ENCODE assay signal across 21 cellular contexts in genomic region chr15:43146187-43146586, GRCh38. TPM values are rescaled to one million over a fixed set of nuclear protein-coding genes. Genes with fewer than 3 reads are reported as not detected.
DNase-seq lines count a peak whose midpoint lies in the region; ATAC-seq, FAIRE-seq and TF ChIP-seq lines count a peak whose summit lies in the region.
"Had no signal": no experiment of that assay in that cellular context is flagged by ENCODE, and none has a peak within 500 bp of the region (broad histone marks: within the 10 kb centered on the region; RNA-seq: fewer than 3 reads in every experiment).

No MANE protein-coding gene starts in this region.

- DNase-seq in Caco-2 (no peak), K562 (ENCODE audit: extremely low read depth in 1 of 4, low spot score in 3 of 4) (no peak), H1 (ENCODE audit: low read depth in 1 of 2, low spot score in 2 of 2) (no peak), mucosa of descending colon (no peak), brain microvascular endothelial cell (no peak)
- DNase-seq in stimulated activated CD4-positive, alpha-beta T cell treated with anti-CD3 and anti-CD28 coated beads, Interleukin-1b, Interleukin-23, amount 100 ng/mL, for 48 hours = no peak
- DNase-seq: CD4-positive, CD25-positive, alpha-beta regulatory T cell; CD8-positive, alpha-beta T cell; DMS 273 treated with DMSO at 0.1 percent for 48 hours; DMS79; EL; GF-D8; GOT3; H7; HCEC 1CT had no signal

- H3K27me3 Mint-ChIP-seq in Caco-2 (ENCODE audit: insufficient read depth, unreplicated experiment) = no peaks in the 10 kb centered on the region
- H3K27me3 Mint-ChIP-seq: B cell; CD4-positive, CD25-positive, alpha-beta regulatory T cell had no signal

- H4K91ac ChIP-seq in H1 (replicated peaks; ENCODE audit: insufficient read length, low read length) = no peak overlapping the region

- H2BK12ac ChIP-seq in H1 (ENCODE audit: low read depth, low read length) = no peak overlapping the region

- no peak for FAIRE-seq in K562 (lab: Jason Lieb, UNC)
- FAIRE-seq in H1 (lab: Jason Lieb, UNC) = no peak
- FAIRE-seq: D721Med, GM12891, GM18507 had no signal

- H4K5ac ChIP-seq in H1 (ENCODE audit: insufficient read length, low read depth, low read length) = no peak overlapping the region

- no peaks in the 10 kb centered on the region for H3K79me1 ChIP-seq in H1 (ENCODE audit: low read depth, low read length)

- H3K27me3 ChIP-seq in Caco-2 (replicated peaks; ENCODE audit: control insufficient read depth, insufficient read depth, low read length) (no peaks in the 10 kb centered on the region), K562 (ENCODE audit: control insufficient read depth in 2 of 2, insufficient read depth in 2 of 2, low read length in 2 of 2) (no peaks in the 10 kb centered on the region), H1 (replicated peaks in 1 of 4; ENCODE audit: control insufficient read depth in 3 of 4, extremely low read depth in 1 of 4, insufficient read depth in 3 of 4, low read length in 3 of 4) (no peaks in the 10 kb centered on the region), brain microvascular endothelial cell (replicated peaks) (no peaks in the 10 kb centered on the region)
- H3K27me3 ChIP-seq: BLaER1 had no signal

- H3K4me3 ChIP-seq in Caco-2 (ENCODE audit: low read depth, low read length) = no peak overlapping the region
- no peak overlapping the region for H3K4me3 ChIP-seq in K562
- H3K4me3 ChIP-seq in H1 (ENCODE audit: extremely low read depth in 1 of 4, insufficient read depth in 2 of 4, low read depth in 3 of 4, low read length in 4 of 4) = no peak overlapping the region
- no peak overlapping the region for H3K4me3 ChIP-seq in mucosa of descending colon
- H3K4me3 ChIP-seq in brain microvascular endothelial cell (ENCODE audit: low read depth, low read length) = no peak overlapping the region
- H3K4me3 ChIP-seq: BLaER1 had no signal

- 76% methylated on average over 5 of the region's 5 CpGs for WGBS in K562 (ENCODE audit: insufficient coverage, low coverage, missing lambda C conversion rate)
- 84% methylated on average over 5 of the region's 5 CpGs; no CpG with 5 or more reads in 1 of the 2 experiments for WGBS in H1 (ENCODE audit: extremely low coverage in 1 of 2, insufficient coverage in 1 of 2, insufficient read length in 1 of 2, insufficient replicate concordance in 2 of 2, low coverage in 1 of 2, low lambda C conversion rate in 2 of 2, missing lambda C conversion rate in 1 of 2), 2 experiments

- no peak overlapping the region for H2BK15ac ChIP-seq in H1 (ENCODE audit: low read length)

- H3K23ac ChIP-seq in H1 (ENCODE audit: insufficient read length) = no peak overlapping the region

- TF ChIP-seq CTCF in Caco-2 (IDR thresholded peaks at IDR 0.05; ENCODE audit: insufficient read depth in 1 of 2, low read depth in 1 of 2, low read length in 1 of 2, severe bottlenecking in 1 of 2, unreplicated experiment in 1 of 2) = no peak
- no peak for TF ChIP-seq CTCF in K562 (IDR thresholded peaks at IDR 0.05 in 2 of 3, conservative IDR thresholded peaks at IDR 0.05 in 1 of 3; ENCODE audit: insufficient read depth in 2 of 3, low read depth in 1 of 3, low read length in 3 of 3)
- no peak for TF ChIP-seq CTCF in H1 (IDR thresholded peaks at IDR 0.05; ENCODE audit: control extremely low read depth in 1 of 3, insufficient read depth in 1 of 3, low read depth in 1 of 3, low read length in 3 of 3)
- TF ChIP-seq CTCF in mucosa of descending colon (IDR thresholded peaks at IDR 0.05) = no peak
- TF ChIP-seq CTCF in brain microvascular endothelial cell (IDR thresholded peaks at IDR 0.05; ENCODE audit: low read depth, low read length, missing control alignments) = no peak

- H3K23me2 ChIP-seq in H1 (ENCODE audit: low read depth, low read length) = no peaks in the 10 kb centered on the region

- H4K20me1 ChIP-seq in K562 (replicated peaks; ENCODE audit: control insufficient read depth, insufficient read depth, low read length) (no peaks in the 10 kb centered on the region), H1 (replicated peaks in 1 of 2; ENCODE audit: control insufficient read depth in 1 of 2, insufficient read depth in 2 of 2, low read length in 2 of 2) (no peaks in the 10 kb centered on the region)
- H4K20me1 ChIP-seq: BLaER1 had no signal

- H3K14ac ChIP-seq in H1 (ENCODE audit: insufficient read length) = no peak overlapping the region

- no peak overlapping the region for H3K9ac ChIP-seq in K562 (ENCODE audit: insufficient read depth in 1 of 2, low read depth in 2 of 2, low read length in 2 of 2)
- no peak overlapping the region for H3K9ac ChIP-seq in H1 (replicated peaks in 1 of 4; ENCODE audit: extremely low read depth in 1 of 4, low read depth in 3 of 4, low read length in 3 of 4)
- H3K9ac ChIP-seq: BLaER1 had no signal

- H2BK5ac ChIP-seq in H1 (ENCODE audit: low read depth, low read length) = no peak overlapping the region

- no TSS peak for BruUV-seq in Caco-2 (replicated peaks; lab: Mats Ljungman, UMichigan)
- no TSS peak for BruUV-seq in K562 (replicated peaks; lab: Mats Ljungman, UMichigan)

- H3K4me1 Mint-ChIP-seq in Caco-2 (ENCODE audit: low read depth, unreplicated experiment) = peaks cover 8% of the 10 kb centered on the region

- no peak overlapping the region for H3K56ac ChIP-seq in H1 (replicated peaks; ENCODE audit: insufficient read length, low read depth, low read length)

- H3K36me3 Mint-ChIP-seq in Caco-2 (ENCODE audit: insufficient read depth, unreplicated experiment) = peaks cover 18% of the 10 kb centered on the region

- H3K9me1 ChIP-seq in K562 (ENCODE audit: control insufficient read depth, insufficient read depth, low read length) = no peaks in the 10 kb centered on the region

- TF ChIP-seq EP300 in K562 (IDR thresholded peaks at IDR 0.05; ENCODE audit: low read length) = no peak
- TF ChIP-seq EP300 in H1 (IDR thresholded peaks at IDR 0.05; ENCODE audit: borderline replicate concordance in 1 of 2, low read depth in 2 of 2, low read length in 2 of 2) = no peak

- H3K9me3 ChIP-seq in Caco-2 = no peaks in the 10 kb centered on the region
- no peaks in the 10 kb centered on the region for H3K9me3 ChIP-seq in K562 (replicated peaks; ENCODE audit: control insufficient read depth, insufficient read depth, low read depth, low read length)
- H3K9me3 ChIP-seq in H1 (ENCODE audit: insufficient read depth in 2 of 2, low read depth in 1 of 2, low read length in 1 of 2) = no peaks in the 10 kb centered on the region
- no peaks in the 10 kb centered on the region for H3K9me3 ChIP-seq in mucosa of descending colon

- H3K79me2 ChIP-seq in K562 (ENCODE audit: control insufficient read depth, insufficient read depth, low read length) (no peaks in the 10 kb centered on the region), H1 (ENCODE audit: control insufficient read depth in 1 of 2, insufficient read depth in 2 of 2, low read length in 2 of 2) (no peaks in the 10 kb centered on the region)

- no peak for TF ChIP-seq POLR2A in K562 (conservative IDR thresholded peaks at IDR 0.05)
- TF ChIP-seq POLR2A in H1 (IDR thresholded peaks at IDR 0.05; ENCODE audit: control extremely low read depth in 1 of 2, low read depth in 2 of 2, low read length in 2 of 2) = no peak

- H2AK5ac ChIP-seq in H1 (ENCODE audit: low read depth, low read length) = no peak overlapping the region

- H2AFZ ChIP-seq in K562 (ENCODE audit: low read depth, low read length) (no peak overlapping the region), H1 (ENCODE audit: low read length) (no peak overlapping the region)

- ATAC-seq in K562 (no peak), mucosa of descending colon (no peak)
- ATAC-seq: CD8-positive, alpha-beta T cell had no signal

- H3K18ac ChIP-seq in H1 (ENCODE audit: extremely low read depth, low read length) = no peak overlapping the region

- CTCF ChIA-PET in Caco-2 (lab: Charles Lee) (no interaction called here), K562 (lab: Yijun Ruan, JAX; ENCODE audit: low intra/inter-chr PET ratio) (no interaction called here), H1 (lab: Charles Lee; ENCODE audit: partially characterized antibody) (no interaction called here)

- intact Hi-C loops in Caco-2 (cut with micrococcal nuclease; ENCODE audit: unreplicated experiment) (no loop called here), K562 (cut with micrococcal nuclease) (no loop called here), mucosa of descending colon (cut with DNase I, micrococcal nuclease) (loop anchor here in 1 of 2 donors (10.0 kb wide), 1 partner anchor 61 kb away; no protein-coding TSS in a partner anchor)

- H3K4ac ChIP-seq in H1 (replicated peaks; ENCODE audit: insufficient read length, low read depth, low read length) = no peak overlapping the region

- H2BK20ac ChIP-seq in H1 (ENCODE audit: low read length) = no peak overlapping the region

- peaks cover 15% of the 10 kb centered on the region for H3K4me1 ChIP-seq in Caco-2
- H3K4me1 ChIP-seq in K562 (replicated peaks in 1 of 2; ENCODE audit: control insufficient read depth in 2 of 2, insufficient read depth in 2 of 2, low read length in 2 of 2) = no peaks in the 10 kb centered on the region; a peak in 1 of 5 replicates
- no peaks in the 10 kb centered on the region for H3K4me1 ChIP-seq in H1 (replicated peaks in 1 of 4; ENCODE audit: control insufficient read depth in 3 of 4, insufficient read depth in 4 of 4, low read length in 3 of 4)
- H3K4me1 ChIP-seq in mucosa of descending colon (ENCODE audit: low read depth) = no peaks in the 10 kb centered on the region

- no peak overlapping the region for H2BK120ac ChIP-seq in H1 (replicated peaks; ENCODE audit: low read depth, low read length)

- H3K4me2 ChIP-seq in K562 (ENCODE audit: insufficient read depth, low read length) (no peak overlapping the region), H1 (ENCODE audit: insufficient read depth in 1 of 2, low read depth in 2 of 2, low read length in 2 of 2) (no peak overlapping the region)
- H3K4me2 ChIP-seq: BLaER1 had no signal

- POLR2A ChIA-PET in Caco-2 (lab: Charles Lee) (no interaction called here), K562 (lab: Yijun Ruan, JAX) (no interaction called here), H1 (lab: Charles Lee; ENCODE audit: partially characterized antibody) (no interaction called here)

- TF ChIP-seq RAD21 in K562 (CRISPR knock-in tag; conservative IDR thresholded peaks at IDR 0.05 in 1 of 2, IDR thresholded peaks at IDR 0.05 in 1 of 2) = no peak
- no peak for TF ChIP-seq RAD21 in H1 (IDR thresholded peaks at IDR 0.05 in 1 of 2, conservative IDR thresholded peaks at IDR 0.05 in 1 of 2; ENCODE audit: low read depth in 2 of 2, low read length in 2 of 2)

- H3K4me3 Mint-ChIP-seq in Caco-2 (ENCODE audit: unreplicated experiment) = no peak overlapping the region
- H3K4me3 Mint-ChIP-seq: B cell; CD4-positive, CD25-positive, alpha-beta regulatory T cell; CD8-positive, alpha-beta T cell had no signal

- in situ Hi-C loops in K562 (cut with MboI) (no loop called here), brain microvascular endothelial cell (cut with HindIII; ENCODE audit: low pct_ligation_motif_present, low sequenced_read_pairs) (no loop called here)

- H3K27ac Mint-ChIP-seq in Caco-2 (ENCODE audit: unreplicated experiment) = peak overlapping the region; percentile 26
- H3K27ac Mint-ChIP-seq: B cell; CD8-positive, alpha-beta T cell had no signal

- H3K27ac ChIP-seq in K562 (ENCODE audit: extremely low read depth, low read depth, low read length) = no peak overlapping the region
- no peak overlapping the region for H3K27ac ChIP-seq in H1 (ENCODE audit: low read depth, low read length)
- H3K27ac ChIP-seq in brain microvascular endothelial cell = no peak overlapping the region
- H3K27ac ChIP-seq: BLaER1, C4-2B had no signal

- H3K9me3 Mint-ChIP-seq in Caco-2 (ENCODE audit: unreplicated experiment) = no peaks in the 10 kb centered on the region
- H3K9me3 Mint-ChIP-seq: CD4-positive, CD25-positive, alpha-beta regulatory T cell; CD8-positive, alpha-beta T cell had no signal

- no peak overlapping the region for H4K8ac ChIP-seq in H1 (ENCODE audit: extremely low read depth, insufficient read depth, low read length)

- no peaks in the 10 kb centered on the region for H3K36me3 ChIP-seq in Caco-2 (ENCODE audit: control insufficient read depth, insufficient read depth, low read length)
- peaks cover 28% of the 10 kb centered on the region for H3K36me3 ChIP-seq in K562 (ENCODE audit: control insufficient read depth, insufficient read depth, low read length)
- no peaks in the 10 kb centered on the region for H3K36me3 ChIP-seq in H1 (ENCODE audit: control insufficient read depth in 2 of 4, insufficient read depth in 4 of 4, low read length in 3 of 4)
- peaks cover 8% of the 10 kb centered on the region for H3K36me3 ChIP-seq in mucosa of descending colon (ENCODE audit: low read depth)
- H3K36me3 ChIP-seq in brain microvascular endothelial cell (replicated peaks) = no peaks in the 10 kb centered on the region

RNA-seq across cellular contexts. Expression of gene TMEM62, which starts 12.8 kb away (rescaled TPM):
- 22.0 and 23.7 TPM in 2 replicates for total RNA-seq in Caco-2 (2022)
- 31.6 and 73.3 TPM in 2 replicates for total RNA-seq in K562 (2011; cell fraction: chromatin; rRNA removed; ENCODE audit: low replicate concordance)
- 19.7 and 20.0 TPM in 2 replicates for total RNA-seq in K562 (2011; cell fraction: nucleolus; rRNA removed)
- 36.1 and 40.1 TPM in 2 replicates for total RNA-seq in K562 (2011; cell fraction: nucleoplasm; rRNA removed)
- 13.8 and 14.2 TPM in 2 replicates for total RNA-seq in K562 (2014; rRNA removed)
- total RNA-seq in K562 (2014; rRNA removed; fragmentation: Illumina TruSeq; extraction: Trizol) = 15.7 and 19.8 TPM in 2 replicates
- total RNA-seq in K562 (2015; rRNA removed; fragmentation: Illumina TruSeq; extraction: Trizol) = 16.6 and 16.9 TPM in 2 replicates
- 10.6 and 11.9 TPM in 2 replicates for total RNA-seq in K562 (2021)
- polyA plus RNA-seq in K562 (2011; rRNA removed) = 7.3 and 10.6 TPM in 2 replicates
- polyA plus RNA-seq in K562 (2011; cell fraction: cytosol; rRNA removed) = 4.7 and 7.6 TPM in 2 replicates
- polyA plus RNA-seq in K562 (2011; cell fraction: nucleus; rRNA removed) = 9.2 and 11.6 TPM in 2 replicates
- polyA plus RNA-seq in K562 (2012) = 7.0 and 9.6 TPM in 2 replicates
- 13.8 and 14.4 TPM in 2 replicates for polyA plus RNA-seq in K562 (2014; fragmentation: Illumina TruSeq; extraction: Trizol)
- polyA plus RNA-seq in K562 (2014; fragmentation: Nextera tagmentation; extraction: Ambion mirVana) = 1 to 10 TPM; 4.4 to 6.6 TPM
- polyA plus RNA-seq in K562 (2014; rRNA removed) = 8.5 and 11.1 TPM in 2 replicates
- polyA minus RNA-seq in K562 (2011; rRNA and poly(A)+ RNA removed) = 12.9 and 17.0 TPM in 2 replicates
- 3.0 and 3.4 TPM in 2 replicates for polyA minus RNA-seq in K562 (2011; cell fraction: cytosol; rRNA and poly(A)+ RNA removed)
- 11.6 and 12.4 TPM in 2 replicates for polyA minus RNA-seq in K562 (2011; cell fraction: nucleus; rRNA and poly(A)+ RNA removed)
- 3.5 and 4.0 TPM in 2 replicates for total RNA-seq in H1 (2021; fragmentation: NEBNext Ultra II Directional; extraction: Animal tissue kit (Norgen Biotek cat#: 25700))
- polyA plus RNA-seq in H1 (2011; rRNA removed) = 2.0 TPM in 2 replicates
- polyA plus RNA-seq in H1 (2011; cell fraction: cytosol; rRNA removed) = 2.2 TPM
- polyA plus RNA-seq in H1 (2011; cell fraction: nucleus; rRNA removed) = 2.9 TPM
- 1.7 to 2.8 TPM (median 2.3 TPM) in 4 replicates for polyA plus RNA-seq in H1 (2012, experiment 1 of 2)
- polyA plus RNA-seq in H1 (2012, experiment 2 of 2) = 2.0 TPM
- 4.7 TPM for polyA plus RNA-seq in H1 (2013, experiment 1 of 2)
- 4.9 TPM for polyA plus RNA-seq in H1 (2013, experiment 2 of 2)
- polyA minus RNA-seq in H1 (2011; rRNA and poly(A)+ RNA removed) = 1.8 and 2.5 TPM in 2 replicates
- polyA minus RNA-seq in H1 (2011; cell fraction: cytosol; rRNA and poly(A)+ RNA removed) = 3.6 TPM
- 5.5 TPM for polyA minus RNA-seq in H1 (2011; cell fraction: nucleus; rRNA and poly(A)+ RNA removed)
- total RNA-seq in mucosa of descending colon = 10 to 100 TPM; 26.8 to 43.7 (median 34.9) TPM

RNA-seq across cellular contexts. Expression of gene CCNDBP1, which starts 39.0 kb away (rescaled TPM):
- total RNA-seq in Caco-2 (2022) (21.7 and 23.1 TPM in 2 replicates), K562 (2014; rRNA removed) (50.0 and 55.5 TPM in 2 replicates), K562 (2014; rRNA removed; fragmentation: Illumina TruSeq; extraction: Trizol) (67.6 and 71.9 TPM in 2 replicates), K562 (2015; rRNA removed; fragmentation: Illumina TruSeq; extraction: Trizol) (47.9 and 49.5 TPM in 2 replicates), K562 (2021) (47.9 and 49.1 TPM in 2 replicates), mucosa of descending colon (10 to 100 TPM; 45.5 to 75.2 (median 54.6) TPM)
- 56.2 and 80.6 TPM in 2 replicates for total RNA-seq in K562 (2011; cell fraction: chromatin; rRNA removed; ENCODE audit: low replicate concordance)
- total RNA-seq in K562 (2011; cell fraction: nucleolus; rRNA removed) = 40.4 and 46.3 TPM in 2 replicates
- total RNA-seq in K562 (2011; cell fraction: nucleoplasm; rRNA removed) = 55.0 and 77.6 TPM in 2 replicates
- polyA plus RNA-seq in K562 (2011; rRNA removed) (98.3 and 111 TPM in 2 replicates), K562 (2014; fragmentation: Illumina TruSeq; extraction: Trizol) (57.7 and 59.9 TPM in 2 replicates), K562 (2014; fragmentation: Nextera tagmentation; extraction: Ambion mirVana) (10 to 100 TPM; 37.0 to 44.7 TPM), K562 (2014; rRNA removed) (65.4 and 72.0 TPM in 2 replicates), H1 (2011; rRNA removed) (29.0 and 41.7 TPM in 2 replicates)
- 86.8 and 107 TPM in 2 replicates for polyA plus RNA-seq in K562 (2011; cell fraction: cytosol; rRNA removed)
- polyA plus RNA-seq in K562 (2011; cell fraction: nucleus; rRNA removed) = 58.5 and 72.4 TPM in 2 replicates
- polyA plus RNA-seq in K562 (2012) = 50.4 and 99.8 TPM in 2 replicates
- polyA minus RNA-seq in K562 (2011; rRNA and poly(A)+ RNA removed) = 61.5 and 64.1 TPM in 2 replicates
- 18.9 and 22.9 TPM in 2 replicates for polyA minus RNA-seq in K562 (2011; cell fraction: cytosol; rRNA and poly(A)+ RNA removed)
- polyA minus RNA-seq in K562 (2011; cell fraction: nucleus; rRNA and poly(A)+ RNA removed) = 33.1 and 51.0 TPM in 2 replicates
- 23.4 TPM in 2 replicates for total RNA-seq in H1 (2021; fragmentation: NEBNext Ultra II Directional; extraction: Animal tissue kit (Norgen Biotek cat#: 25700))
- 32.9 TPM for polyA plus RNA-seq in H1 (2011; cell fraction: cytosol; rRNA removed)
- polyA plus RNA-seq in H1 (2011; cell fraction: nucleus; rRNA removed) = 25.2 TPM
- 21.2 to 27.9 TPM (median 24.2 TPM) in 4 replicates for polyA plus RNA-seq in H1 (2012, experiment 1 of 2)
- 13.1 TPM for polyA plus RNA-seq in H1 (2012, experiment 2 of 2)
- polyA plus RNA-seq in H1 (2013, experiment 1 of 2) = 16.5 TPM
- 16.7 TPM for polyA plus RNA-seq in H1 (2013, experiment 2 of 2)
- polyA minus RNA-seq in H1 (2011; rRNA and poly(A)+ RNA removed) = 17.5 and 24.0 TPM in 2 replicates
- 14.9 TPM for polyA minus RNA-seq in H1 (2011; cell fraction: cytosol; rRNA and poly(A)+ RNA removed)
- 13.2 TPM for polyA minus RNA-seq in H1 (2011; cell fraction: nucleus; rRNA and poly(A)+ RNA removed)

RNA-seq across cellular contexts. Expression of gene UBR1, which starts 40.3 kb away (rescaled TPM):
- total RNA-seq in Caco-2 (2022) (21.9 and 22.3 TPM in 2 replicates), K562 (2014; rRNA removed) (15.3 and 20.9 TPM in 2 replicates), K562 (2014; rRNA removed; fragmentation: Illumina TruSeq; extraction: Trizol) (30.7 and 32.8 TPM in 2 replicates), K562 (2015; rRNA removed; fragmentation: Illumina TruSeq; extraction: Trizol) (23.6 and 28.6 TPM in 2 replicates), K562 (2021) (21.2 and 24.0 TPM in 2 replicates), mucosa of descending colon (10 to 100 TPM; 20.3 to 37.0 (median 26.8) TPM)
- total RNA-seq in K562 (2011; cell fraction: chromatin; rRNA removed; ENCODE audit: low replicate concordance) = 44.9 and 175 TPM in 2 replicates
- total RNA-seq in K562 (2011; cell fraction: nucleolus; rRNA removed) = 23.3 and 24.9 TPM in 2 replicates
- total RNA-seq in K562 (2011; cell fraction: nucleoplasm; rRNA removed) = 47.1 and 58.6 TPM in 2 replicates
- polyA plus RNA-seq in K562 (2011; rRNA removed) (10.6 and 15.7 TPM in 2 replicates), K562 (2014; fragmentation: Illumina TruSeq; extraction: Trizol) (10.8 and 14.2 TPM in 2 replicates), K562 (2014; fragmentation: Nextera tagmentation; extraction: Ambion mirVana) (1 to 10 TPM; 5.8 to 7.1 TPM), K562 (2014; rRNA removed) (10.8 and 11.6 TPM in 2 replicates), H1 (2011; rRNA removed) (2.5 and 3.7 TPM in 2 replicates)
- polyA plus RNA-seq in K562 (2011; cell fraction: cytosol; rRNA removed) = 2.7 and 4.1 TPM in 2 replicates
- 11.4 and 13.6 TPM in 2 replicates for polyA plus RNA-seq in K562 (2011; cell fraction: nucleus; rRNA removed)
- polyA plus RNA-seq in K562 (2012) = 7.8 and 9.5 TPM in 2 replicates
- 39.0 and 48.8 TPM in 2 replicates for polyA minus RNA-seq in K562 (2011; rRNA and poly(A)+ RNA removed)
- polyA minus RNA-seq in K562 (2011; cell fraction: cytosol; rRNA and poly(A)+ RNA removed) = 16.3 and 21.1 TPM in 2 replicates
- polyA minus RNA-seq in K562 (2011; cell fraction: nucleus; rRNA and poly(A)+ RNA removed) = 47.7 and 61.1 TPM in 2 replicates
- 18.7 and 20.2 TPM in 2 replicates for total RNA-seq in H1 (2021; fragmentation: NEBNext Ultra II Directional; extraction: Animal tissue kit (Norgen Biotek cat#: 25700))
- polyA plus RNA-seq in H1 (2011; cell fraction: cytosol; rRNA removed) = 5.0 TPM
- polyA plus RNA-seq in H1 (2011; cell fraction: nucleus; rRNA removed) = 3.2 TPM
- 6.0 to 11.1 TPM (median 7.1 TPM) in 4 replicates for polyA plus RNA-seq in H1 (2012, experiment 1 of 2)
- 0.37 TPM for polyA plus RNA-seq in H1 (2012, experiment 2 of 2)
- polyA plus RNA-seq in H1 (2013, experiment 1 of 2) = 6.4 TPM
- polyA plus RNA-seq in H1 (2013, experiment 2 of 2) = 6.3 TPM
- 16.5 and 25.9 TPM in 2 replicates for polyA minus RNA-seq in H1 (2011; rRNA and poly(A)+ RNA removed)
- 10.3 TPM for polyA minus RNA-seq in H1 (2011; cell fraction: cytosol; rRNA and poly(A)+ RNA removed)
- polyA minus RNA-seq in H1 (2011; cell fraction: nucleus; rRNA and poly(A)+ RNA removed) = 27.0 TPM
